8 cellular contexts compared by ENCODE assay signal in genomic region chr2:162123806-162124758, GRCh38. TPM values are rescaled to one million over a fixed set of nuclear protein-coding genes. Genes with fewer than 3 reads are reported as not detected.
DNase-seq lines count a peak whose midpoint lies in the region; ATAC-seq and TF ChIP-seq lines count a peak whose summit lies in the region.

No MANE protein-coding gene starts in this region.

- DNase-seq in EL = peak; percentile 60
- DNase-seq in HCT116 (ENCODE audit: low read depth, low spot score) = peak; percentile 61
- peak; percentile 14 for DNase-seq in NCI-H2107 treated with DMSO at 0.1 percent for 48 hours (lab: John Stamatoyannopoulos, UW; ENCODE audit: unreplicated experiment)
- peak; percentile 88 for DNase-seq in adipocyte (ENCODE audit: low read depth)
- DNase-seq in right atrium auricular region (ENCODE audit: low spot score) = no peak
- DNase-seq in smooth muscle cell of the brain vasculature (ENCODE audit: low read depth, low spot score) = peak; percentile 44
- DNase-seq in NK-92 (lab: John Stamatoyannopoulos, UW; ENCODE audit: unreplicated experiment) = no peak
- no peak for DNase-seq in omental fat pad (ENCODE audit: low spot score)

- TF ChIP-seq RAD21 in HCT116 (IDR thresholded peaks at IDR 0.05; ENCODE audit: low read depth) = peak; percentile 86

- CTCF ChIA-PET in HCT116 (lab: Charles Lee) = interaction anchor here (1.0 to 1.7 kb wide), 4 partner anchors 29 to 537 kb away, joined by 3 to 7 read pairs (median 5); no protein-coding TSS in a partner anchor

- peak; percentile 70 for ATAC-seq in HCT116
- ATAC-seq in omental fat pad (ENCODE audit: low FRiP score) = no peak

- TF ChIP-seq POLR2A in HCT116 (IDR thresholded peaks at IDR 0.05; ENCODE audit: borderline replicate concordance, extremely low read depth, insufficient read depth, insufficient read length) = no peak

- RAD21 ChIA-PET in HCT116 (lab: Charles Lee; ENCODE audit: low non-redundant PET in 1 of 2, low total read pairs in 2 of 2, uncharacterized antibody in 2 of 2, unreplicated experiment in 2 of 2) = interaction anchor here in 1 of 2 experiments (0.5 kb wide), 1 partner anchor 10 kb away, joined by 6 read pairs; no protein-coding TSS in a partner anchor

- BruUV-seq in HCT116 (replicated peaks; lab: Mats Ljungman, UMichigan) = no TSS peak

- H3K4me3 ChIP-seq in HCT116 (replicated peaks in 1 of 2; ENCODE audit: low read depth in 1 of 2, low read length in 2 of 2) (no peak overlapping the region), adipocyte (ENCODE audit: low read length) (no peak overlapping the region), right atrium auricular region (no peak overlapping the region)

- peak overlapping the region; percentile 20; the same call in 1 of the 2 replicates for H3K4me2 ChIP-seq in HCT116 (ENCODE audit: low read length)

- H3K27ac ChIP-seq in HCT116 (ENCODE audit: low read depth, low read length) (no peak overlapping the region), right atrium auricular region (no peak overlapping the region)

- peak; percentile 32 to 86 (median 72); a peak in 5 of 6 replicates for TF ChIP-seq CTCF in HCT116 (IDR thresholded peaks at IDR 0.05 in 2 of 3, conservative IDR thresholded peaks at IDR 0.05 in 1 of 3; ENCODE audit: borderline replicate concordance in 1 of 3, insufficient read depth in 1 of 3, low read depth in 2 of 3, low read length in 2 of 3)
- peak; percentile 60 to 86 for TF ChIP-seq CTCF in right atrium auricular region (IDR thresholded peaks at IDR 0.05)
- no peak for TF ChIP-seq CTCF in omental fat pad (IDR thresholded peaks at IDR 0.05)

- H3K9me3 ChIP-seq in HCT116 (ENCODE audit: control insufficient read depth in 1 of 2, insufficient read depth in 1 of 2, low read depth in 1 of 2, low read length in 2 of 2) = no peaks in the 10 kb centered on the region
- no peaks in the 10 kb centered on the region for H3K9me3 ChIP-seq in adipocyte (ENCODE audit: control insufficient read depth, low read length)
- H3K9me3 ChIP-seq in right atrium auricular region = no peaks in the 10 kb centered on the region

- no peaks in the 10 kb centered on the region for H3K79me2 ChIP-seq in HCT116 (ENCODE audit: insufficient read depth, low read length)

- H3K36me3 ChIP-seq in HCT116 (ENCODE audit: control insufficient read depth in 1 of 2, insufficient read depth in 2 of 2, low read length in 2 of 2) (no peaks in the 10 kb centered on the region), adipocyte (ENCODE audit: control insufficient read depth, insufficient read depth, low read length, severe bottlenecking) (no peaks in the 10 kb centered on the region), right atrium auricular region (no peaks in the 10 kb centered on the region)

- no peaks in the 10 kb centered on the region for H3K9me2 ChIP-seq in HCT116 (ENCODE audit: insufficient read depth)

- H3K4me1 ChIP-seq in HCT116 (ENCODE audit: control insufficient read depth in 1 of 2, insufficient read depth in 2 of 2, low read length in 2 of 2) = no peaks in the 10 kb centered on the region
- H3K4me1 ChIP-seq in adipocyte (ENCODE audit: control insufficient read depth, insufficient read depth, low read length) = peaks cover 9% of the 10 kb centered on the region
- H3K4me1 ChIP-seq in right atrium auricular region = no peaks in the 10 kb centered on the region

- H4K20me1 ChIP-seq in HCT116 (ENCODE audit: insufficient read depth) = no peaks in the 10 kb centered on the region

- POLR2A ChIA-PET in HCT116 (lab: Charles Lee) = no interaction called here

- H3K27me3 ChIP-seq in HCT116 (ENCODE audit: insufficient read depth, low read length) (no peaks in the 10 kb centered on the region), adipocyte (replicated peaks; ENCODE audit: control insufficient read depth, insufficient read depth, low read length) (peaks cover 4% of the 10 kb centered on the region), right atrium auricular region (no peaks in the 10 kb centered on the region)

- H2AFZ ChIP-seq in HCT116 (ENCODE audit: low read depth, low read length, poor library complexity, severe bottlenecking) = peak overlapping the region; percentile 93

- intact Hi-C loops in HCT116 (cut with micrococcal nuclease) = loop anchor here (1.0 to 5.0 kb wide), 3 partner anchors 117 to 538 kb away; no protein-coding TSS in a partner anchor

- H3K9ac ChIP-seq in HCT116 (ENCODE audit: low read length) (no peak overlapping the region), adipocyte (ENCODE audit: low read length) (no peak overlapping the region)

TF ChIP-seq in HCT116, 20 proteins besides CTCF, POLR2A, EP300 and RAD21:
- TF ChIP-seq CBX3 (IDR thresholded peaks at IDR 0.05; ENCODE audit: low read depth) (no peak), ZNF274 (IDR thresholded peaks at IDR 0.05; ENCODE audit: low read depth, low read length) (no peak), ZFX (IDR thresholded peaks at IDR 0.05) (no peak), ZBTB33 (IDR thresholded peaks at IDR 0.05; ENCODE audit: extremely low read depth, insufficient replicate concordance, low read length) (no peak), JUND (IDR thresholded peaks at IDR 0.05) (no peak)

RNA-seq across cellular contexts. Expression of gene GCG, which starts 28.0 kb away (rescaled TPM):
- total RNA-seq in HCT116 (2021; ENCODE audit: unreplicated experiment) (not detected), right atrium auricular region (not detected), omental fat pad (not detected)
- not detected in 2 replicates for polyA plus RNA-seq in HCT116 (2012)

RNA-seq across cellular contexts. Expression of gene DPP4, which starts 50.1 kb away (rescaled TPM):
- total RNA-seq in HCT116 (2021; ENCODE audit: unreplicated experiment) (3.6 TPM), right atrium auricular region (1 to 10 TPM; 4.5 to 6.8 TPM), omental fat pad (100 to 1,000 TPM in 1 of 4 donors, 10 to 100 TPM in 3; 11.7 to 105 (median 21.0) TPM)
- polyA plus RNA-seq in HCT116 (2012) = 2.4 and 4.6 TPM in 2 replicates

Comparison
In these comparisons a context has a peak if more than half of its experiments do, and no peak if none do; other contexts are left out.
1. DNase-seq: peak in EL (single experiment), HCT116 (single experiment), NCI-H2107 treated with DMSO at 0.1 percent for 48 hours (single experiment), adipocyte (single experiment) and smooth muscle cell of the brain vasculature (single experiment); none in right atrium auricular region (single experiment), NK-92 (single experiment) and omental fat pad (single experiment).
2. CTCF ChIP-seq: peak in HCT116 (3 of 3) and right atrium auricular region (2 of 2); none in omental fat pad (0 of 3).